In the genomic region with DNA sequence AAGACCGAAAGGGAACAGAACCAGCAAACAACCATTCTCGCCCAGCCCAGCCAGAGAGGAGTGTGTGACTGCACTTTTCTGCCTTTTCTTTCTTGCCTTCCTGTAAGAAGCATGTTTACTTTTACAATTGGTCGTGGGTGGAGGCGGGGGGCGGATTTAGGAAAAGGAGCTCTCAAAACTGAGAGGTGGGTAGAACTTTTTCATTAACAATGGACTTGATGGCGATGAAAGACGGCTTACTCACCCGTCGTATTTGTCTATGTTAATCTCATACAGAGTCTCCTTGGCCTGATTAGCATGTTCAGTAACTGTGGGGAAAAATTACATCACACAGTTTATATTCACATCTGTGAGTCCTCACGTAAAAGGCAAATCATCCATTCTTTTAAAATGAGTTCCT, we compare ENCODE assay signal across 1 cellular context.
TF ChIP-seq lines count a peak whose summit lies in the region.

No MANE protein-coding gene starts in this region.

TF ChIP-seq in HEK293, 187 proteins besides CTCF, POLR2A, EP300 and RAD21 (continued from another document):
- TF ChIP-seq, protein P1, sequence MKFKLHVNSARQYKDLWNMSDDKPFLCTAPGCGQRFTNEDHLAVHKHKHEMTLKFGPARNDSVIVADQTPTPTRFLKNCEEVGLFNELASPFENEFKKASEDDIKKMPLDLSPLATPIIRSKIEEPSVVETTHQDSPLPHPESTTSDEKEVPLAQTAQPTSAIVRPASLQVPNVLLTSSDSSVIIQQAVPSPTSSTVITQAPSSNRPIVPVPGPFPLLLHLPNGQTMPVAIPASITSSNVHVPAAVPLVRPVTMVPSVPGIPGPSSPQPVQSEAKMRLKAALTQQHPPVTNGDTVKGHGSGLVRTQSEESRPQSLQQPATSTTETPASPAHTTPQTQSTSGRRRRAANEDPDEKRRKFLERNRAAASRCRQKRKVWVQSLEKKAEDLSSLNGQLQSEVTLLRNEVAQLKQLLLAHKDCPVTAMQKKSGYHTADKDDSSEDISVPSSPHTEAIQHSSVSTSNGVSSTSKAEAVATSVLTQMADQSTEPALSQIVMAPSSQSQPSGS (tag by site-specific recombination; IDR thresholded peaks at IDR 0.05; ENCODE audit: low read depth), result no peak
- TF ChIP-seq ZNF548 (tag by site-specific recombination; IDR thresholded peaks at IDR 0.05), result no peak
- peak; percentile 80 for TF ChIP-seq KLF1 (tag by site-specific recombination; IDR thresholded peaks at IDR 0.05)
- TF ChIP-seq, protein P2, sequence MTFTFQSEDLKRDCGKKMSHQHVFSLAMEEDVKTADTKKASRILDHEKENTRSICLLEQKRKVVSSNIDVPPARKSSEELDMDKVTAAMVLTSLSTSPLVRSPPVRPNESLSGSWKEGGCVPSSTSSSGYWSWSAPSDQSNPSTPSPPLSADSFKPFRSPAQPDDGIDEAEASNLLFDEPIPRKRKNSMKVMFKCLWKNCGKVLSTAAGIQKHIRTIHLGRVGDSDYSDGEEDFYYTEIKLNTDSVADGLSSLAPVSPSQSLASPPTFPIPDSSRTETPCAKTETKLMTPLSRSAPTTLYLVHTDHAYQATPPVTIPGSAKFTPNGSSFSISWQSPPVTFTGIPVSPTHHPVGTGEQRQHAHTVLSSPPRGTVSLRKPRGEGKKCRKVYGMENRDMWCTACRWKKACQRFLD (tag by site-specific recombination; IDR thresholded peaks at IDR 0.05), result no peak
- peak; percentile 55 for TF ChIP-seq OSR2 (tag by site-specific recombination; IDR thresholded peaks at IDR 0.05)
- TF ChIP-seq ZBTB8A (tag by site-specific recombination; IDR thresholded peaks at IDR 0.05), result no peak
- no peak for TF ChIP-seq ZNF626 (tag by site-specific recombination; IDR thresholded peaks at IDR 0.05)
- TF ChIP-seq ZNF837 (tag by site-specific recombination; IDR thresholded peaks at IDR 0.05), result no peak
- no peak for TF ChIP-seq ZNF791 (tag by site-specific recombination; IDR thresholded peaks at IDR 0.05)
- TF ChIP-seq SP3 (tag by site-specific recombination; IDR thresholded peaks at IDR 0.05), result no peak
- TF ChIP-seq ZNF561 (tag by site-specific recombination; IDR thresholded peaks at IDR 0.05; ENCODE audit: borderline replicate concordance), result no peak
- no peak for TF ChIP-seq ZBTB20 (tag by site-specific recombination; IDR thresholded peaks at IDR 0.05)
- TF ChIP-seq GLI4 (tag by site-specific recombination; IDR thresholded peaks at IDR 0.05), result no peak
- TF ChIP-seq ZEB2 (tag by site-specific recombination; IDR thresholded peaks at IDR 0.05), result no peak
- TF ChIP-seq ZXDB (tag by site-specific recombination; IDR thresholded peaks at IDR 0.05), result no peak
- TF ChIP-seq EGR2 (tag by site-specific recombination; IDR thresholded peaks at IDR 0.05; ENCODE audit: low read depth), result peak; percentile 99
- TF ChIP-seq, protein P3, sequence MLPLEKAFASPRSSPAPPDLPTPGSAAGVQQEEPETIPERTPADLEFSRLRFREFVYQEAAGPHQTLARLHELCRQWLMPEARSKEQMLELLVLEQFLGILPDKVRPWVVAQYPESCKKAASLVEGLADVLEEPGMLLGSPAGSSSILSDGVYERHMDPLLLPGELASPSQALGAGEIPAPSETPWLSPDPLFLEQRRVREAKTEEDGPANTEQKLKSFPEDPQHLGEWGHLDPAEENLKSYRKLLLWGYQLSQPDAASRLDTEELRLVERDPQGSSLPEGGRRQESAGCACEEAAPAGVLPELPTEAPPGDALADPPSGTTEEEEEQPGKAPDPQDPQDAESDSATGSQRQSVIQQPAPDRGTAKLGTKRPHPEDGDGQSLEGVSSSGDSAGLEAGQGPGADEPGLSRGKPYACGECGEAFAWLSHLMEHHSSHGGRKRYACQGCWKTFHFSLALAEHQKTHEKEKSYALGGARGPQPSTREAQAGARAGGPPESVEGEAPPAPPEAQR (tag by site-specific recombination; IDR thresholded peaks at IDR 0.05), result no peak
- TF ChIP-seq, protein P4, sequence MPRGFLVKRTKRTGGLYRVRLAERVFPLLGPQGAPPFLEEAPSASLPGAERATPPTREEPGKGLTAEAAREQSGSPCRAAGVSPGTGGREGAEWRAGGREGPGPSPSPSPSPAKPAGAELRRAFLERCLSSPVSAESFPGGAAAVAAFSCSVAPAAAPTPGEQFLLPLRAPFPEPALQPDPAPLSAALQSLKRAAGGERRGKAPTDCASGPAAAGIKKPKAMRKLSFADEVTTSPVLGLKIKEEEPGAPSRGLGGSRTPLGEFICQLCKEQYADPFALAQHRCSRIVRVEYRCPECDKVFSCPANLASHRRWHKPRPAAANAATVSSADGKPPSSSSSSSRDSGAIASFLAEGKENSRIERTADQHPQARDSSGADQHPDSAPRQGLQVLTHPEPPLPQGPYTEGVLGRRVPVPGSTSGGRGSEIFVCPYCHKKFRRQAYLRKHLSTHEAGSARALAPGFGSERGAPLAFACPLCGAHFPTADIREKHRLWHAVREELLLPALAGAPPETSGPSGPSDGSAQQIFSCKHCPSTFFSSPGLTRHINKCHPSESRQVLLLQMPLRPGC (tag by site-specific recombination; IDR thresholded peaks at IDR 0.05), result no peak
- TF ChIP-seq PATZ1 (tag by site-specific recombination; IDR thresholded peaks at IDR 0.05), result peak; percentile 52; the same call in 1 of the 2 replicates
- TF ChIP-seq KLF8 (tag by site-specific recombination; IDR thresholded peaks at IDR 0.05), result no peak
- TF ChIP-seq ZBTB48 (tag by site-specific recombination; IDR thresholded peaks at IDR 0.05), result no peak
- TF ChIP-seq ZNF701 (tag by site-specific recombination; IDR thresholded peaks at IDR 0.05), result no peak
- TF ChIP-seq ZNF26 (tag by site-specific recombination; IDR thresholded peaks at IDR 0.05), result no peak
- no peak for TF ChIP-seq ZNF16 (tag by site-specific recombination; IDR thresholded peaks at IDR 0.05; ENCODE audit: low read depth)
- no peak for TF ChIP-seq ZNF544 (tag by site-specific recombination; IDR thresholded peaks at IDR 0.05)
- TF ChIP-seq KLF10 (tag by site-specific recombination; IDR thresholded peaks at IDR 0.05), result no peak
- TF ChIP-seq ZNF776 (tag by site-specific recombination; IDR thresholded peaks at IDR 0.05; ENCODE audit: borderline replicate concordance), result no peak
- no peak for TF ChIP-seq ZNF621 (tag by site-specific recombination; IDR thresholded peaks at IDR 0.05)
- no peak for TF ChIP-seq HOXA7 (CRISPR knock-in tag; IDR thresholded peaks at IDR 0.05; ENCODE audit: borderline replicate concordance)
- TF ChIP-seq ZNF530 (tag by site-specific recombination; IDR thresholded peaks at IDR 0.05; ENCODE audit: low read depth), result no peak
- no peak for TF ChIP-seq BCL11A (tag by site-specific recombination; IDR thresholded peaks at IDR 0.05; ENCODE audit: low read depth)
- no peak for TF ChIP-seq ZNF501 (tag by site-specific recombination; IDR thresholded peaks at IDR 0.05)
